8 cellular contexts compared by ENCODE assay signal in genomic region chr12:52004042-52004648, GRCh38. TPM values are rescaled to one million over a fixed set of nuclear protein-coding genes. Genes with fewer than 3 reads are reported as not detected.
DNase-seq lines count a peak whose midpoint lies in the region; ATAC-seq, FAIRE-seq and TF ChIP-seq lines count a peak whose summit lies in the region.

No MANE protein-coding gene starts in this region.

- no peaks in the 10 kb centered on the region for H3K9me2 ChIP-seq in OCI-LY7 (ENCODE audit: insufficient read depth, low read length)

- H3K4me3 ChIP-seq in OCI-LY7 (ENCODE audit: low read depth, low read length, poor library complexity, severe bottlenecking), result no peak overlapping the region

- ATAC-seq in HG02610 (IDR thresholded peaks at IDR 0.05; ENCODE audit: unreplicated experiment) (no peak), HG02870 (IDR thresholded peaks at IDR 0.05; ENCODE audit: unreplicated experiment) (no peak)

- no TSS peak for BruUV-seq in OCI-LY7 (replicated peaks; lab: Mats Ljungman, UMichigan)

- H3K27me3 Mint-ChIP-seq in nephron progenitor cell (ENCODE audit: low read depth, poor library complexity), result peaks cover 29% of the 10 kb centered on the region

- CTCF ChIA-PET in OCI-LY7 (lab: Charles Lee; ENCODE audit: unreplicated experiment), result interaction anchor here (1.0 to 1.3 kb wide), 2 partner anchors 16 to 19 kb away, joined by 3 to 5 read pairs; no protein-coding TSS in a partner anchor

- POLR2A ChIA-PET in OCI-LY7 (lab: Charles Lee), result interaction anchor here (1.2 to 1.3 kb wide), 2 partner anchors 19 to 21 kb away, joined by 3 to 4 read pairs; no protein-coding TSS in a partner anchor

- peaks cover 52% of the 10 kb centered on the region for H3K4me1 Mint-ChIP-seq in nephron progenitor cell

- H3K4me1 ChIP-seq in OCI-LY7 (ENCODE audit: insufficient read depth, low read length, poor library complexity, severe bottlenecking), result peaks cover 25% of the 10 kb centered on the region

- H3K4me3 Mint-ChIP-seq in nephron progenitor cell, result no peak overlapping the region

- H3K36me3 Mint-ChIP-seq in nephron progenitor cell (ENCODE audit: low read depth), result peaks cover 18% of the 10 kb centered on the region

- H3K9me3 Mint-ChIP-seq in nephron progenitor cell, result no peaks in the 10 kb centered on the region

- TF ChIP-seq POLR2A in H54 (IDR thresholded peaks at IDR 0.05; ENCODE audit: low read depth, low read length), result no peak

- H3K36me3 ChIP-seq in OCI-LY7 (ENCODE audit: insufficient read depth, low read length), result no peaks in the 10 kb centered on the region

- H4K20me1 ChIP-seq in OCI-LY7 (ENCODE audit: insufficient read depth, low read length), result no peaks in the 10 kb centered on the region

- DNase-seq in AG20443 (ENCODE audit: low spot score), result peak; percentile 78
- peak; percentile 90 for DNase-seq in H54 (ENCODE audit: insufficient read length, low spot score)
- DNase-seq in OCI-LY7 (ENCODE audit: low spot score), result no peak
- peak; percentile 92 for DNase-seq in epidermal melanocyte (ENCODE audit: insufficient read length, low spot score)
- peak; percentile 52 for DNase-seq in nephron progenitor cell
- DNase-seq in NK-92 (lab: John Stamatoyannopoulos, UW; ENCODE audit: unreplicated experiment), result no peak

- no peak for FAIRE-seq in H54 (lab: Jason Lieb, UNC)

- no peaks in the 10 kb centered on the region for H3K79me2 ChIP-seq in OCI-LY7 (ENCODE audit: insufficient read depth, low read depth, low read length)

- no peak overlapping the region for H3K4me2 ChIP-seq in OCI-LY7 (ENCODE audit: low read length)

- no peak overlapping the region for H3K27ac ChIP-seq in OCI-LY7 (ENCODE audit: low read depth, low read length, poor library complexity, severe bottlenecking)

- no peaks in the 10 kb centered on the region for H3K9me3 ChIP-seq in OCI-LY7 (ENCODE audit: low read length)

- H3K27ac Mint-ChIP-seq in nephron progenitor cell, result no peak overlapping the region

- peak; percentile 81 for TF ChIP-seq CTCF in OCI-LY7 (conservative IDR thresholded peaks at IDR 0.05; ENCODE audit: low read length)
- peak; percentile 48 for TF ChIP-seq CTCF in nephron progenitor cell (IDR thresholded peaks at IDR 0.05)

- H2AFZ ChIP-seq in OCI-LY7 (ENCODE audit: low read length), result no peak overlapping the region

- intact Hi-C loops in OCI-LY7 (cut with micrococcal nuclease; ENCODE audit: unreplicated experiment), result loop anchor here (1.0 kb wide), 1 partner anchor 16 kb away; no protein-coding TSS in a partner anchor

RNA-seq across cellular contexts. Expression of gene TAMALIN, which starts 2.6 kb away (rescaled TPM):
- total RNA-seq in OCI-LY7 (2014; rRNA removed; shearing (Covaris generic)), result 0.41 and 0.66 TPM in 2 replicates
- total RNA-seq in OCI-LY7 (2022), result 0.89 and 1.3 TPM in 2 replicates

RNA-seq across cellular contexts. Expression of gene NR4A1, which starts 47.1 kb away (rescaled TPM):
- total RNA-seq in OCI-LY7 (2014; rRNA removed; shearing (Covaris generic)), result 25.3 and 29.3 TPM in 2 replicates
- total RNA-seq in OCI-LY7 (2022), result 28.1 and 29.0 TPM in 2 replicates

RNA-seq across cellular contexts. Expression of gene ACVR1B, which starts 52.6 kb away (rescaled TPM):
- 3.0 and 4.1 TPM in 2 replicates for total RNA-seq in OCI-LY7 (2014; rRNA removed; shearing (Covaris generic))
- 6.1 and 6.8 TPM in 2 replicates for total RNA-seq in OCI-LY7 (2022)

Comparison
In these comparisons a context has a peak if more than half of its experiments do, and no peak if none do; other contexts are left out.
1. DNase-seq: peak in AG20443 (single experiment), H54 (single experiment), epidermal melanocyte (single experiment) and nephron progenitor cell (single experiment); none in OCI-LY7 (single experiment) and NK-92 (single experiment).